Comparison of ENCODE assay signal across 1 cellular context in the genomic region with DNA sequence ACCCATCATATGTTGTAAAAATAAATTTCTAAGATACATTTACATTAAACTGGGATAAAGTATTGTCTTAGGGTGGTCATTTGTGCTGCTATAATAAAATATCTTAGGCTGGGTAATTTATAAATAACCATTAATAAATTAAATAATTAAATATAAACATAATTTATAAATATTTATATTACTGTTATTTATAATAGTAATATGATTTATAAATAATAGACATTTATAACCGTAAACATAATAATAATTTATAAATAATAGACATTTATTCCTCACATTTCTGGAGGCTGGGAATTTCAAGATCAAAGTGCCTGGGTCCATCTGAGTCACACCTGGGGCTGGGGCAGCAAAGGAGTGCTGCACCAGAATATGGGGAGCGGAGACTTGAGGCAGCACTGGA.
TF ChIP-seq lines count a peak whose summit lies in the region.

No MANE protein-coding gene starts in this region.

TF ChIP-seq in WTC11, 78 proteins besides CTCF, POLR2A, EP300 and RAD21 (continued from another document):
- TF ChIP-seq, protein P1, sequence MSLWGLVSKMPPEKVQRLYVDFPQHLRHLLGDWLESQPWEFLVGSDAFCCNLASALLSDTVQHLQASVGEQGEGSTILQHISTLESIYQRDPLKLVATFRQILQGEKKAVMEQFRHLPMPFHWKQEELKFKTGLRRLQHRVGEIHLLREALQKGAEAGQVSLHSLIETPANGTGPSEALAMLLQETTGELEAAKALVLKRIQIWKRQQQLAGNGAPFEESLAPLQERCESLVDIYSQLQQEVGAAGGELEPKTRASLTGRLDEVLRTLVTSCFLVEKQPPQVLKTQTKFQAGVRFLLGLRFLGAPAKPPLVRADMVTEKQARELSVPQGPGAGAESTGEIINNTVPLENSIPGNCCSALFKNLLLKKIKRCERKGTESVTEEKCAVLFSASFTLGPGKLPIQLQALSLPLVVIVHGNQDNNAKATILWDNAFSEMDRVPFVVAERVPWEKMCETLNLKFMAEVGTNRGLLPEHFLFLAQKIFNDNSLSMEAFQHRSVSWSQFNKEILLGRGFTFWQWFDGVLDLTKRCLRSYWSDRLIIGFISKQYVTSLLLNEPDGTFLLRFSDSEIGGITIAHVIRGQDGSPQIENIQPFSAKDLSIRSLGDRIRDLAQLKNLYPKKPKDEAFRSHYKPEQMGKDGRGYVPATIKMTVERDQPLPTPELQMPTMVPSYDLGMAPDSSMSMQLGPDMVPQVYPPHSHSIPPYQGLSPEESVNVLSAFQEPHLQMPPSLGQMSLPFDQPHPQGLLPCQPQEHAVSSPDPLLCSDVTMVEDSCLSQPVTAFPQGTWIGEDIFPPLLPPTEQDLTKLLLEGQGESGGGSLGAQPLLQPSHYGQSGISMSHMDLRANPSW (CRISPR knock-in tag; conservative IDR thresholded peaks at IDR 0.05; ENCODE audit: low read depth) = no peak
- TF ChIP-seq, protein P2, sequence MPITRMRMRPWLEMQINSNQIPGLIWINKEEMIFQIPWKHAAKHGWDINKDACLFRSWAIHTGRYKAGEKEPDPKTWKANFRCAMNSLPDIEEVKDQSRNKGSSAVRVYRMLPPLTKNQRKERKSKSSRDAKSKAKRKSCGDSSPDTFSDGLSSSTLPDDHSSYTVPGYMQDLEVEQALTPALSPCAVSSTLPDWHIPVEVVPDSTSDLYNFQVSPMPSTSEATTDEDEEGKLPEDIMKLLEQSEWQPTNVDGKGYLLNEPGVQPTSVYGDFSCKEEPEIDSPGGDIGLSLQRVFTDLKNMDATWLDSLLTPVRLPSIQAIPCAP (CRISPR knock-in tag; IDR thresholded peaks at IDR 0.05) = no peak
- TF ChIP-seq HMGA2 (CRISPR knock-in tag; IDR thresholded peaks at IDR 0.05) = peak; percentile 95
TF ChIP-seq in WTC11: peak in this region for 1.
